ENCODE assay signal across 1 cellular context in genomic region chr10:20652424-20652823, GRCh38.
A peak's percentile ranks its signal among the peaks of the same experiment; 100 is the strongest.
TF ChIP-seq lines count a peak whose summit lies in the region.
"Not testable (repeated sequence)": the region's sequence is repeated elsewhere in the genome, so short reads cannot be mapped to it uniquely, and the experiment has no call there.

No MANE protein-coding gene starts in this region.

- not testable (repeated sequence) for H3K27ac ChIP-seq in HEK293 (ENCODE audit: extremely low read depth, low read depth, low read length)

- H3K36me3 ChIP-seq in HEK293 (ENCODE audit: control insufficient read depth in 2 of 2, insufficient read depth in 1 of 2, low read length in 2 of 2): not testable (repeated sequence)

- not testable (repeated sequence) for H3K9me3 ChIP-seq in HEK293 (ENCODE audit: control insufficient read depth, insufficient read depth, low read depth, low read length)

- H3K4me3 ChIP-seq in HEK293 (ENCODE audit: low read depth, low read length): not testable (repeated sequence)

- H3K4me1 ChIP-seq in HEK293 (ENCODE audit: control insufficient read depth, insufficient read depth, low read length): not testable (repeated sequence)

- CTCF ChIA-PET in HEK293 (lab: Yijun Ruan, JAX): not testable (repeated sequence)

- POLR2A ChIA-PET in HEK293 (lab: Yijun Ruan, JAX): not testable (repeated sequence)

- TF ChIP-seq CTCF in HEK293 (tag by site-specific recombination; IDR thresholded peaks at IDR 0.05): not testable (repeated sequence)

TF ChIP-seq in HEK293, 187 proteins besides CTCF, POLR2A, EP300 and RAD21:
- peak; percentile 62; the same call in 1 of the 2 replicates for TF ChIP-seq ZNF146 (tag by site-specific recombination; IDR thresholded peaks at IDR 0.05)
- TF ChIP-seq, protein P1, sequence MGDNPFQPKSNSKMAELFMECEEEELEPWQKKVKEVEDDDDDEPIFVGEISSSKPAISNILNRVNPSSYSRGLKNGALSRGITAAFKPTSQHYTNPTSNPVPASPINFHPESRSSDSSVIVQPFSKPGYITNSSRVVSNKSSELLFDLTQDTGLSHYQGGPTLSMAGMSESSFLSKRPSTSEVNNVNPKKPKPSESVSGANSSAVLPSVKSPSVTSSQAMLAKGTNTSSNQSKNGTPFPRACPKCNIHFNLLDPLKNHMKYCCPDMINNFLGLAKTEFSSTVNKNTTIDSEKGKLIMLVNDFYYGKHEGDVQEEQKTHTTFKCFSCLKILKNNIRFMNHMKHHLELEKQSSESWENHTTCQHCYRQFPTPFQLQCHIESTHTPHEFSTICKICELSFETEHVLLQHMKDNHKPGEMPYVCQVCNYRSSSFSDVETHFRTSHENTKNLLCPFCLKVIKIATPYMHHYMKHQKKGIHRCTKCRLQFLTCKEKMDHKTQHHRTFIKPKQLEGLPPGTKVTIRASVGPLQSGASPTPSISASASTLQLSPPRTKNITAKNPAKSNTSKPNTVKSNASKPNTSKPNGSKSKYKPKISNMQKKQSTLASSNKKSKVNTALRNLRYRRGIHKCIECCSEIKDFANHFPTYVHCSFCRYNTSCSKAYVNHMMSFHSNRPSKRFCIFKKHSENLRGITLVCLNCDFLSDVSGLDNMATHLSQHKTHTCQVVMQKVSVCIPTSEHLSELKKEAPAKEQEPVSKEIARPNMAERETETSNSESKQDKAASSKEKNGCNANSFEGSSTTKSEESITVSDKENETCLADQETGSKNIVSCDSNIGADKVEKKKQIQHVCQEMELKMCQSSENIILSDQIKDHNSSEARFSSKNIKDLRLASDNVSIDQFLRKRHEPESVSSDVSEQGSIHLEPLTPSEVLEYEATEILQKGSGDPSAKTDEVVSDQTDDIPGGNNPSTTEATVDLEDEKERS (tag by site-specific recombination; IDR thresholded peaks at IDR 0.05): 0 out of 2 replicates have a peak, but pooled peaks have one; percentile 52
